ENCODE assay signal across 1 cellular context in the genomic region with DNA sequence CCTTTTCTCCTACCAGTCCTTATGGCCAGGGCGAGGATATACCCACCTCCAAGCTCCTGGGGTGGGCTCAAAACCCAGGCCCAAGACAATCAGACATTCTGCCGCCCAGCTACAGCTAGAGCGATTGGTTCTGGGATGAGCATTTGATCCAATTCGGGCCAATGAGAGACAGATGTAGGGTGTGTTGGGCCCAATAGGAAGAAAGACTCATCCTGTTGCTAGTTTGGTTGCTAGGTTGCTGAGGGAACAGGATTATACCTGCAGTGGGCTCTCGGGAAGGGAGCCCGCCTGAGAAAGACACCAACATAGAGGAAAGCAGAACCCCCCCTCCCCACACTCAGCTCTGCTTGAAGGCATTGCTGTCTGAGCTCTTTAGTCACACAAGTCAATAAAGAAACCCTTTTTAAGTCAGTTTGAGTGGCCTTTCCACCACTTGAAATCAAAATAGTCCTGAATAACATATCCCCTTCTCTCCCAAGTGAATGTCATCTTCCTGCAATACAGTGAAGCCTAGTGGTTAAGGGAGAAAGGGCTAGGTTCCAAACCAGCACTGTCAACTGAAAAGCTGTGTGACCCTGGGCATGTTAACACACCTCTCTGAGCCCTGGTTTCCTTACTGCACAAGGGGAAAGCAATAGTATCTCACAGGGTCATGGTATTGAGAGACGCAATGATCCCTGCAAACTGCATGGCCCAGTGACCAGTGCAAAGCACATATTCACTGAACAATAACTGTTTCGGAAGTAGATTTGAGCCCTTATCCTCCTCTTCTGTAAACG.
A peak's percentile ranks its signal among the peaks of the same experiment; 100 is the strongest.
TF ChIP-seq lines count a peak whose summit lies in the region.

No MANE protein-coding gene starts in this region.

TF ChIP-seq in A549, 52 proteins besides CTCF, POLR2A, EP300 and RAD21:
- TF ChIP-seq CHD2 (IDR thresholded peaks at IDR 0.05; ENCODE audit: low read length, partially characterized antibody) (no peak), RFX5 (IDR thresholded peaks at IDR 0.05) (peak; percentile 65; the same call in 1 of the 2 replicates), ZFP36 (IDR thresholded peaks at IDR 0.05; ENCODE audit: borderline replicate concordance, partially characterized antibody) (peak; percentile 45)
TF ChIP-seq in A549: peak in this region for 2.
